Comparison of ENCODE assay signal across 1 cellular context in genomic region chr2:74715071-74715791, GRCh38.
TF ChIP-seq lines count a peak whose summit lies in the region.

No MANE protein-coding gene starts in this region.

TF ChIP-seq in HepG2, 621 proteins besides CTCF, POLR2A, EP300 and RAD21 (continued from another document and continues in another):
- TF ChIP-seq PCBP1 (IDR thresholded peaks at IDR 0.05; ENCODE audit: borderline replicate concordance, low read depth, low read length) (no peak), ZMAT5 (CRISPR knock-in tag; IDR thresholded peaks at IDR 0.05; ENCODE audit: borderline replicate concordance, low read depth) (no peak), ATRX (CRISPR knock-in tag; IDR thresholded peaks at IDR 0.05; ENCODE audit: borderline replicate concordance) (no peak), ZBTB7B (CRISPR knock-in tag; IDR thresholded peaks at IDR 0.05) (peak; percentile 90; the same call in 1 of the 2 replicates), ZNF292 (CRISPR knock-in tag; IDR thresholded peaks at IDR 0.05; ENCODE audit: borderline replicate concordance, low read depth) (peak; percentile 52; the same call in 1 of the 2 replicates), MAFF (IDR thresholded peaks at IDR 0.05; ENCODE audit: low read depth, low read length) (no peak), ZNF468 (CRISPR knock-in tag; IDR thresholded peaks at IDR 0.05) (peak; percentile 72; the same call in 1 of the 2 replicates), ARNT (IDR thresholded peaks at IDR 0.05) (no peak), ZSCAN12 (CRISPR knock-in tag; IDR thresholded peaks at IDR 0.05) (no peak), ZHX1 (CRISPR knock-in tag; IDR thresholded peaks at IDR 0.05; ENCODE audit: low read depth) (peak; percentile 83; the same call in 1 of the 2 replicates), SAP130 (CRISPR knock-in tag; IDR thresholded peaks at IDR 0.05; ENCODE audit: low read depth) (peak; percentile 81), RBM39 (IDR thresholded peaks at IDR 0.05; ENCODE audit: low read depth, low read length, poor library complexity, severe bottlenecking) (peak; percentile 77), KDM1A (CRISPR knock-in tag; IDR thresholded peaks at IDR 0.05) (no peak), DMAP1 (CRISPR knock-in tag; IDR thresholded peaks at IDR 0.05) (peak; percentile 50; the same call in 1 of the 2 replicates), NR0B2 (CRISPR knock-in tag; IDR thresholded peaks at IDR 0.05) (peak; percentile 50; the same call in 1 of the 2 replicates), ZBTB25 (CRISPR knock-in tag; IDR thresholded peaks at IDR 0.05) (peak; percentile 82), ZNF160 (CRISPR knock-in tag; IDR thresholded peaks at IDR 0.05) (peak; percentile 81), MAZ (IDR thresholded peaks at IDR 0.05; ENCODE audit: borderline replicate concordance, low read depth, low read length) (peak; percentile 32; the same call in 1 of the 2 replicates), MAZ (CRISPR knock-in tag; IDR thresholded peaks at IDR 0.05; ENCODE audit: low read depth) (0 out of 2 replicates have a peak, but pooled peaks have one; percentile 37), ZNF17 (CRISPR knock-in tag; IDR thresholded peaks at IDR 0.05) (no peak), ZKSCAN5 (CRISPR knock-in tag; IDR thresholded peaks at IDR 0.05) (peak; percentile 47; the same call in 1 of the 2 replicates), RNF2 (conservative IDR thresholded peaks at IDR 0.05; ENCODE audit: low read depth) (peak; percentile 80), ZNF326 (CRISPR knock-in tag; IDR thresholded peaks at IDR 0.05; ENCODE audit: borderline replicate concordance) (no peak), LCORL (IDR thresholded peaks at IDR 0.05) (no peak), LCORL (CRISPR knock-in tag; IDR thresholded peaks at IDR 0.05) (peak; percentile 95), ZNF580 (CRISPR knock-in tag; IDR thresholded peaks at IDR 0.05; ENCODE audit: borderline replicate concordance, low read depth) (peak; percentile 20; the same call in 1 of the 2 replicates), ZNF3 (CRISPR knock-in tag; IDR thresholded peaks at IDR 0.05) (no peak), ZNF383 (CRISPR knock-in tag; IDR thresholded peaks at IDR 0.05; ENCODE audit: borderline replicate concordance) (peak; percentile 83; the same call in 1 of the 2 replicates), KLF9 (CRISPR knock-in tag; IDR thresholded peaks at IDR 0.05; ENCODE audit: low read depth) (no peak), ZNF264 (CRISPR knock-in tag; IDR thresholded peaks at IDR 0.05) (no peak), ZSCAN25 (CRISPR knock-in tag; IDR thresholded peaks at IDR 0.05) (no peak), ZSCAN22 (CRISPR knock-in tag; IDR thresholded peaks at IDR 0.05) (no peak), ZNF567 (CRISPR knock-in tag; IDR thresholded peaks at IDR 0.05; ENCODE audit: borderline replicate concordance) (0 out of 2 replicates have a peak, but pooled peaks have one; percentile 28), ARNT2 (CRISPR knock-in tag; IDR thresholded peaks at IDR 0.05; ENCODE audit: low read depth) (peak; percentile 78), SOX6 (IDR thresholded peaks at IDR 0.05) (no peak), SOX6 (CRISPR knock-in tag; IDR thresholded peaks at IDR 0.05) (peak; percentile 65), PHF21A (CRISPR knock-in tag; IDR thresholded peaks at IDR 0.05) (peak; percentile 84; the same call in 1 of the 2 replicates), BCL3 (CRISPR knock-in tag; IDR thresholded peaks at IDR 0.05) (peak; percentile 85), SSRP1 (CRISPR knock-in tag; IDR thresholded peaks at IDR 0.05) (0 out of 2 replicates have a peak, but pooled peaks have one; percentile 27), ZNF34 (CRISPR knock-in tag; IDR thresholded peaks at IDR 0.05; ENCODE audit: borderline replicate concordance) (peak; percentile 87; the same call in 1 of the 2 replicates), ZBTB3 (CRISPR knock-in tag; IDR thresholded peaks at IDR 0.05; ENCODE audit: borderline replicate concordance, low read depth) (0 out of 2 replicates have a peak, but pooled peaks have one; percentile 73), ZNF557 (CRISPR knock-in tag; IDR thresholded peaks at IDR 0.05) (peak; percentile 4; the same call in 1 of the 2 replicates), ZFP41 (CRISPR knock-in tag; IDR thresholded peaks at IDR 0.05; ENCODE audit: borderline replicate concordance) (0 out of 2 replicates have a peak, but pooled peaks have one; percentile 60), ATF2 (CRISPR knock-in tag; IDR thresholded peaks at IDR 0.05) (peak; percentile 66), ZNF333 (CRISPR knock-in tag; IDR thresholded peaks at IDR 0.05; ENCODE audit: borderline replicate concordance) (no peak), ZMYM4 (CRISPR knock-in tag; IDR thresholded peaks at IDR 0.05) (peak; percentile 83), PTBP1 (IDR thresholded peaks at IDR 0.05; ENCODE audit: low read depth, low read length, poor library complexity, severe bottlenecking) (no peak), DRAP1 (CRISPR knock-in tag; IDR thresholded peaks at IDR 0.05) (0 out of 2 replicates have a peak, but pooled peaks have one; percentile 1), ZNF792 (CRISPR knock-in tag; IDR thresholded peaks at IDR 0.05) (0 out of 2 replicates have a peak, but pooled peaks have one; percentile 28), ZNF142 (CRISPR knock-in tag; IDR thresholded peaks at IDR 0.05) (peak; percentile 70; the same call in 1 of the 2 replicates), ZNF605 (CRISPR knock-in tag; IDR thresholded peaks at IDR 0.05) (peak; percentile 87), HNF1B (CRISPR knock-in tag; IDR thresholded peaks at IDR 0.05) (peak; percentile 78), GABPA (IDR thresholded peaks at IDR 0.05; ENCODE audit: low read depth, low read length) (no peak), GABPA (CRISPR knock-in tag; IDR thresholded peaks at IDR 0.05; ENCODE audit: low read depth) (no peak), RARA (CRISPR knock-in tag; IDR thresholded peaks at IDR 0.05) (peak; percentile 43), ZNF782 (CRISPR knock-in tag; IDR thresholded peaks at IDR 0.05; ENCODE audit: borderline replicate concordance) (peak; percentile 76; the same call in 1 of the 2 replicates)
